Comparison of ENCODE assay signal across 28 cellular contexts in the genomic region with DNA sequence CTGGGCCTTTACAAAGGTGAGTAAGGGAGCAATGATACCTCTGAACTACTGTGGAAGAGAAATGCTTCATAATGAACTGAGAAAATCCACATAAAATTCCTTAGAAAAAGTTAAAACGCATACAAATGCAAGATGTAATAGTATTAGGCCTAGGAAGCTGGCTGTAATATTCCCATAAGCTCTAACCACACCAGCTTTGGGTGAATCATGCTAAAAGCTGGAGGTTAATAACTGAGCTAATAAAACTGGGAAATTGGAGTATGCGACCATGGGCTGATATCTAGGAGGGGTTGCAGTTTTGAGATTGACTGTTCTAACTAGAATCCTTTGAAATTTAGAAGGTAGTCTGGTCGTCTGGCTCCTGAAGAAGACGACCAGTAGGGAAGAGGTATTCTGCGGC. TPM values are rescaled to one million over a fixed set of nuclear protein-coding genes. Genes with fewer than 3 reads are reported as not detected.
"Had no signal": no experiment of that assay in that cellular context is flagged by ENCODE, and none has a peak within 500 bp of the region (broad histone marks: within the 10 kb centered on the region; RNA-seq: fewer than 3 reads in every experiment).

No MANE protein-coding gene starts in this region.

- ATAC-seq: heart right ventricle; left cardiac atrium; left lung; naive thymus-derived CD4-positive, alpha-beta T cell; sciatic nerve; stimulated activated memory B cell treated with anti-CD40 and anti-IgM and Interleukin-4, amounts not matched to agents 10 μg/mL and 1 μg/mL and 100 μg/mL, for 72 hours; stimulated activated naive CD8-positive, alpha-beta T cell treated with anti-CD3 and anti-CD28 coated beads, Interleukin-15, Interleukin-2, amounts not matched to agents 100 U/mL and 50 U/mL, for 24 hours had no signal

- H3K27me3 Mint-ChIP-seq: naive thymus-derived CD4-positive, alpha-beta T cell; progenitor cell of endocrine pancreas; stimulated activated memory B cell treated with anti-CD40 and anti-IgM and Interleukin-4, amounts not matched to agents 10 μg/mL and 1 μg/mL and 100 μg/mL, for 72 hours had no signal

- H3K9me3 Mint-ChIP-seq: naive thymus-derived CD4-positive, alpha-beta T cell; nephron; neural progenitor cell; stimulated activated memory B cell treated with anti-CD40 and anti-IgM and Interleukin-4, amounts not matched to agents 10 μg/mL and 1 μg/mL and 100 μg/mL, for 72 hours had no signal

- H3K27ac Mint-ChIP-seq: naive thymus-derived CD4-positive, alpha-beta T cell; nephron; neural progenitor cell; progenitor cell of endocrine pancreas; stimulated activated memory B cell treated with anti-CD40 and anti-IgM and Interleukin-4, amounts not matched to agents 10 μg/mL and 1 μg/mL and 100 μg/mL, for 72 hours had no signal

- DNase-seq: dermis blood vessel endothelial cell; effector memory CD4-positive, alpha-beta T cell; erythroblast; esophagus squamous epithelium; foreskin melanocyte; glutamatergic neuron; heart right ventricle; hippocampal formation; left cardiac atrium; left lung; mesendoderm; midbrain; naive thymus-derived CD4-positive, alpha-beta T cell; stimulated activated CD4-positive, alpha-beta T cell treated with anti-CD3 and anti-CD28 coated beads, Interleukin-2, amount 100 ng/mL, for 24 hours; stimulated activated CD4-positive, alpha-beta T cell treated with anti-CD3 and anti-CD28 coated beads, Interleukin-4, amount 100 ng/mL, for 24 hours; stimulated activated naive CD8-positive, alpha-beta T cell treated with anti-CD3 and anti-CD28 coated beads, Interleukin-15, Interleukin-2, amounts not matched to agents 100 U/mL and 50 U/mL, for 24 hours; substantia nigra; testis; tibial artery; upper lobe of left lung had no signal

- H3K4me1 ChIP-seq: esophagus squamous epithelium, heart right ventricle, left lung, parathyroid adenoma, right atrium auricular region, testis, tibial artery, upper lobe of left lung had no signal

- H3K4me3 Mint-ChIP-seq: naive thymus-derived CD4-positive, alpha-beta T cell; nephron; neural progenitor cell; stimulated activated memory B cell treated with anti-CD40 and anti-IgM and Interleukin-4, amounts not matched to agents 10 μg/mL and 1 μg/mL and 100 μg/mL, for 72 hours had no signal

- H2AFZ ChIP-seq: neural progenitor cell, parathyroid adenoma had no signal

- H3K79me2 ChIP-seq: parathyroid adenoma had no signal

- H3K9me3 ChIP-seq: esophagus squamous epithelium, heart right ventricle, left lung, right atrium auricular region, testis, tibial artery, upper lobe of left lung had no signal

- H3K9ac ChIP-seq: neural progenitor cell, parathyroid adenoma had no signal

- H3K27ac ChIP-seq: coronary artery, heart right ventricle, left lung, neural progenitor cell, parathyroid adenoma, right atrium auricular region, testis, tibial artery, upper lobe of left lung had no signal

- H3K4me1 Mint-ChIP-seq: nephron; stimulated activated memory B cell treated with anti-CD40 and anti-IgM and Interleukin-4, amounts not matched to agents 10 μg/mL and 1 μg/mL and 100 μg/mL, for 72 hours had no signal

- H3K4me2 ChIP-seq: neural progenitor cell had no signal

- H3K27me3 ChIP-seq: esophagus squamous epithelium, heart right ventricle, left lung, neural progenitor cell, right atrium auricular region, testis, tibial artery, upper lobe of left lung had no signal

RNA-seq across cellular contexts. Expression of a gene that starts 42.2 kb away (rescaled TPM):
- polyA plus RNA-seq: naive thymus-derived CD4-positive, alpha-beta T cell had no signal
